In the genomic region with DNA sequence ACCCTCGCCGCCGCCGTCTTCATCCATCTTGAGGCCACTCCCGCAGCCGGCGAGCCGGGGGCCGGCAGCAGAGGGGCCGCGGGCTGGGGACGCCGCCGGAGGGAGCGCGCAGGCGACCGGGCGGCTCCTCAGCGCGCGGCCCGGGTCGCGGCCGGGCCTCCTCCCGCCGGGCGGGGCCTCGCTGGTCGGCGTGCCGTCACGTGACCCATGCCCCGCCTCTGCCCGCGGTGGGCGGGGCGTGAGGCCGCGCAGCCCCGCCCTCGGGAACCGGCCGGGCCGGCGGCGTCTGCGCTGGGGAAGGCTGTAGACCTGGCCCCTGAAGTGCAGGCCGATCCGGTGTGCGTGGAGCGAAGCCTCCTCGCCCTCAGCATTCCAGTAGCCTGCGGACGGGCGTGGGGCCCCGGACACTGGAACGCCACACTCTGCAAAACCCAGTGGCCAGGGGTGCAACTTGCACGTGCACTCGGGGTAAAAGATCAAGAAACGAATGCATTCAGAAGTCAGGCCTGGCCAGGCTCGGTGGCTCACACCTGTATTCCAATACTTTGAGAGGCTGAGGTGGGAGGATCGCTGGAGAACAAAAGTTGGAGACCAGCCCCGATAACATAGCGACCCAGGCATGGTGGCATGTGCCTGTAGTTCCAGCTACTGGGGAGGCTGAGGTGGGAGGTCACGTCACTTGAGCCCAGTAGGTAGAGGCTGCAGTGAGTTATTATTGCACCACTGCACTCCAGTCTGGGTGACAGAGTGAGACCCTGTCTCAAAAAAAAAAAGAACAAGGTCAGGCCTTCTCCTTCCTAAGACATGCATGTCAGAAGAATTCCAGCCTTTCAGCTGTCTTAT, we compare ENCODE assay signal across 8 cellular contexts. TPM values are rescaled to one million over a fixed set of nuclear protein-coding genes. Genes with fewer than 3 reads are reported as not detected.
DNase-seq lines count a peak whose midpoint lies in the region; ATAC-seq and TF ChIP-seq lines count a peak whose summit lies in the region.

A gene with protein sequence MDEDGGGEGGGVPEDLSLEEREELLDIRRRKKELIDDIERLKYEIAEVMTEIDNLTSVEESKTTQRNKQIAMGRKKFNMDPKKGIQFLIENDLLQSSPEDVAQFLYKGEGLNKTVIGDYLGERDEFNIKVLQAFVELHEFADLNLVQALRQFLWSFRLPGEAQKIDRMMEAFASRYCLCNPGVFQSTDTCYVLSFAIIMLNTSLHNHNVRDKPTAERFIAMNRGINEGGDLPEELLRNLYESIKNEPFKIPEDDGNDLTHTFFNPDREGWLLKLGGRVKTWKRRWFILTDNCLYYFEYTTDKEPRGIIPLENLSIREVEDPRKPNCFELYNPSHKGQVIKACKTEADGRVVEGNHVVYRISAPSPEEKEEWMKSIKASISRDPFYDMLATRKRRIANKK (minus strand): TSS at position 144 of the 843 bp plus-strand sequence. CDS start 117 bp downstream, at position 27.

- peaks cover 47% of the 10 kb centered on the region for H3K79me2 ChIP-seq in PC-9 (ENCODE audit: low read depth)

- CTCF ChIA-PET in PC-9 (lab: Charles Lee): interaction anchor here (0.7 kb wide), 1 partner anchor 112 kb away, joined by 4 read pairs; no protein-coding TSS in a partner anchor

- no peaks in the 10 kb centered on the region for H3K9me3 Mint-ChIP-seq in activated T-cell treated with anti-CD3 and anti-CD28 coated beads, Interleukin-2, amount 50 U/mL, for 72 hours

- TSS peak; percentile 68 for BruUV-seq in PC-9 (replicated peaks; lab: Mats Ljungman, UMichigan)

- H3K4me1 ChIP-seq in PC-9 (replicated peaks; ENCODE audit: insufficient read depth) (peaks cover 28% of the 10 kb centered on the region), esophagus squamous epithelium (peaks cover 5 to 59% (median 11%) of the 10 kb centered on the region in 3 donors)

- intact Hi-C loops in PC-9 (cut with micrococcal nuclease; ENCODE audit: unreplicated experiment) (loop anchor here (2.0 to 5.0 kb wide), 3 partner anchors 34 to 110 kb away; no protein-coding TSS in a partner anchor), esophagus squamous epithelium (cut with DNase I) (no loop called here)

- DNase-seq in COLO668 (lab: John Stamatoyannopoulos, UW; ENCODE audit: unreplicated experiment) (peak; percentile 96), PC-9 (peak; percentile 61 to 96), esophagus squamous epithelium (lab: John Stamatoyannopoulos, UW) (no peak), myocyte (ENCODE audit: low read depth) (peak; percentile 86)
- DNase-seq in activated T-cell treated with anti-CD3 and anti-CD28 coated beads, Interleukin-2, amount 50 U/mL, for 72 hours: peak; percentile 77 to 90
- peak; percentile 39 for DNase-seq in stimulated activated CD8-positive, alpha-beta memory T cell treated with anti-CD3 and anti-CD28 coated beads, Interleukin-7, amount 100 ng/mL, for 24 hours (ENCODE audit: low read depth)

- no peaks in the 10 kb centered on the region for H3K9me2 ChIP-seq in PC-9 (ENCODE audit: insufficient read depth)

- H3K9me3 ChIP-seq in PC-9 (ENCODE audit: insufficient read depth, low read depth) (no peaks in the 10 kb centered on the region), esophagus squamous epithelium (no peaks in the 10 kb centered on the region)

- peak within 1 kb of the TSS; percentile 92 for H3K4me2 ChIP-seq in PC-9

- H3K4me3 Mint-ChIP-seq in activated T-cell treated with anti-CD3 and anti-CD28 coated beads, Interleukin-2, amount 50 U/mL, for 72 hours: peak within 1 kb of the TSS; percentile 94 to 95

- TF ChIP-seq POLR2A in esophagus squamous epithelium (IDR thresholded peaks at IDR 0.05): peak in 3 of 4 donors; percentile 24 to 67 (median 62)

- H3K27me3 Mint-ChIP-seq in activated T-cell treated with anti-CD3 and anti-CD28 coated beads, Interleukin-2, amount 50 U/mL, for 72 hours (ENCODE audit: low read depth): peaks cover 65% of the 10 kb centered on the region

- no peak for TF ChIP-seq CTCF in PC-9 (conservative IDR thresholded peaks at IDR 0.05)
- no peak for TF ChIP-seq CTCF in esophagus squamous epithelium (IDR thresholded peaks at IDR 0.05)

- H3K36me3 Mint-ChIP-seq in activated T-cell treated with anti-CD3 and anti-CD28 coated beads, Interleukin-2, amount 50 U/mL, for 72 hours (ENCODE audit: insufficient read depth in 2 of 2): peaks cover 0 to 4% of the 10 kb centered on the region in 2 donors

- no peaks in the 10 kb centered on the region for H3K36me3 ChIP-seq in PC-9 (ENCODE audit: low read depth)
- no peaks in the 10 kb centered on the region for H3K36me3 ChIP-seq in esophagus squamous epithelium

- H3K27ac ChIP-seq in PC-9 (peak within 1 kb of the TSS; percentile 36), esophagus squamous epithelium (peak within 1 kb of the TSS; percentile 79 to 93 (median 89))

- peak within 1 kb of the TSS; percentile 66 for H3K27ac Mint-ChIP-seq in activated T-cell treated with anti-CD3 and anti-CD28 coated beads, Interleukin-2, amount 50 U/mL, for 72 hours

- H3K27me3 ChIP-seq in PC-9 (ENCODE audit: insufficient read depth, low read depth): no peaks in the 10 kb centered on the region
- no peaks in the 10 kb centered on the region for H3K27me3 ChIP-seq in esophagus squamous epithelium

- ATAC-seq in GM19438 (IDR thresholded peaks at IDR 0.05; ENCODE audit: low read depth, unreplicated experiment) (peak; percentile 81), HG03571 (IDR thresholded peaks at IDR 0.05; ENCODE audit: unreplicated experiment) (peak; percentile 85)
- peak; percentile 90 to 92 for ATAC-seq in activated T-cell treated with anti-CD3 and anti-CD28 coated beads, Interleukin-2, amount 50 U/mL, for 72 hours (replicated peaks in 1 of 2)

- POLR2A ChIA-PET in PC-9 (lab: Charles Lee; ENCODE audit: unreplicated experiment): interaction anchor here (0.9 kb wide), 1 partner anchor 10 kb away, joined by 12 read pairs; no protein-coding TSS in a partner anchor

- H4K20me1 ChIP-seq in PC-9 (ENCODE audit: insufficient read depth): no peaks in the 10 kb centered on the region

- H3F3A ChIP-seq in PC-9 (ENCODE audit: insufficient read depth, low read depth): peaks cover 17% of the 10 kb centered on the region; the same call in 1 of the 2 replicates

- H3K4me3 ChIP-seq in PC-9 (peak within 1 kb of the TSS; percentile 90), esophagus squamous epithelium (peak within 1 kb of the TSS; percentile 76 to 99 (median 90))

- WGBS in esophagus squamous epithelium, 2 donors: 56 to 63% methylated on average over 5 of the region's 67 CpGs

- H2AFZ ChIP-seq in PC-9: peak within 1 kb of the TSS; percentile 89

- peaks cover 22% of the 10 kb centered on the region for H3K4me1 Mint-ChIP-seq in activated T-cell treated with anti-CD3 and anti-CD28 coated beads, Interleukin-2, amount 50 U/mL, for 72 hours (ENCODE audit: low read depth)

RNA-seq across cellular contexts. Expression of the gene that starts here (rescaled TPM):
- 78.8 and 84.4 TPM in 2 replicates for total RNA-seq in PC-9 (2021)
- total RNA-seq in activated T-cell treated with anti-CD3 and anti-CD28 coated beads, Interleukin-2, amount 50 U/mL, for 72 hours: 1 to 10 TPM; 1.4 to 2.0 TPM
- total RNA-seq in esophagus squamous epithelium: 10 to 100 TPM; 11.5 to 27.7 (median 12.7) TPM
- total RNA-seq in myocyte: 27.4 and 58.6 TPM in 2 replicates
- 88.7 TPM for polyA plus RNA-seq in myocyte (2012)
